In genomic region chr20:62367136-62367482, GRCh38 we compare ENCODE assay signal across 8 cellular contexts. TPM values are rescaled to one million over a fixed set of nuclear protein-coding genes. Genes with fewer than 3 reads are reported as not detected.
A peak's percentile ranks its signal among the peaks of the same experiment; 100 is the strongest.
DNase-seq lines count a peak whose midpoint lies in the region; ATAC-seq, FAIRE-seq and TF ChIP-seq lines count a peak whose summit lies in the region.

Gene LAMA5 (minus strand): TSS chr20:62367312. CDS start chr20:62367245, 67 bp downstream.

- H4K20me1 ChIP-seq in PC-3 (ENCODE audit: low read length) = peaks cover 35% of the 10 kb centered on the region

- TF ChIP-seq CTCF in PC-3 (conservative IDR thresholded peaks at IDR 0.05; ENCODE audit: low read depth, low read length) = no peak
- TF ChIP-seq CTCF in lower leg skin (IDR thresholded peaks at IDR 0.05) = no peak
- no peak for TF ChIP-seq CTCF in thoracic aorta (IDR thresholded peaks at IDR 0.05)

- H3K4me3 ChIP-seq in PC-3 (ENCODE audit: low read length) (peak within 1 kb of the TSS; percentile 80), lower leg skin (ENCODE audit: low read depth, poor library complexity, severe bottlenecking) (peak within 1 kb of the TSS; percentile 63), thoracic aorta (peak within 1 kb of the TSS; percentile 97)

- DNase-seq in 8988T (peak; percentile 97), GM12892 (ENCODE audit: insufficient read length) (peak; percentile 84), PC-3 (peak; percentile 59), dermis microvascular lymphatic vessel endothelial cell (ENCODE audit: low read depth in 2 of 2) (peak in 1 of 2 donors; percentile 46), lower leg skin (ENCODE audit: low spot score in 2 of 2) (no peak), thoracic aorta (ENCODE audit: low spot score) (no peak), middle frontal gyrus (ENCODE audit: extremely low spot score, low spot score) (no peak)

- H3F3A ChIP-seq in PC-3 (ENCODE audit: low read length, unreplicated experiment) = no peaks in the 10 kb centered on the region

- no peak for FAIRE-seq in GM12892 (lab: Jason Lieb, UNC)

- H3K4me1 ChIP-seq in PC-3 (ENCODE audit: insufficient read depth, low read length) (peaks cover 72% of the 10 kb centered on the region), thoracic aorta (ENCODE audit: control insufficient read depth in 1 of 2, low read depth in 2 of 2) (peaks cover 56 to 92% of the 10 kb centered on the region in 2 donors)

- CTCF ChIA-PET in PC-3 (lab: Charles Lee) = interaction anchor here (0.5 to 3.2 kb wide), 2 partner anchors 15 to 65 kb away, joined by 5 to 18 read pairs; no protein-coding TSS in a partner anchor

- peaks cover 48% of the 10 kb centered on the region for H3K79me2 ChIP-seq in PC-3 (ENCODE audit: low read length)

- peak within 1 kb of the TSS; percentile 89 for H3K4me2 ChIP-seq in PC-3 (ENCODE audit: low read length)

- TF ChIP-seq POLR2A in GM12892 (IDR thresholded peaks at IDR 0.05; ENCODE audit: low read depth, low read length) (no peak), lower leg skin (IDR thresholded peaks at IDR 0.05) (no peak)

- no TSS peak for BruUV-seq in PC-3 (replicated peaks; lab: Mats Ljungman, UMichigan)

- H3K36me3 ChIP-seq in PC-3 (ENCODE audit: low read depth, low read length) = peaks cover 12% of the 10 kb centered on the region; the same call in 1 of the 2 replicates
- no peaks in the 10 kb centered on the region for H3K36me3 ChIP-seq in thoracic aorta

- intact Hi-C loops in PC-3 (cut with micrococcal nuclease) = loop anchor here (5.0 kb wide), 1 partner anchor 65 kb away; the partner anchor contains the start of gene ADRM1
- intact Hi-C loops in lower leg skin (cut with DNase I; ENCODE audit: low total_unique reads) = loop anchor here (10.0 kb wide), 1 partner anchor 52 kb away; no protein-coding TSS in a partner anchor

- H2AFZ ChIP-seq in PC-3 (ENCODE audit: low read length) = peak within 1 kb of the TSS; percentile 75

- H3K27me3 ChIP-seq in PC-3 (ENCODE audit: low read length) (no peaks in the 10 kb centered on the region), thoracic aorta (replicated peaks; ENCODE audit: insufficient read depth) (no peaks in the 10 kb centered on the region)

- peak; percentile 14 for ATAC-seq in PC-3
- no peak for ATAC-seq in thoracic aorta (ENCODE audit: insufficient number of reproducible peaks, low FRiP score, low read depth)
- ATAC-seq in GM18909 (IDR thresholded peaks at IDR 0.05; ENCODE audit: poor library complexity, unreplicated experiment) = no peak

- H3K9me3 ChIP-seq in PC-3 (ENCODE audit: low read length) (no peaks in the 10 kb centered on the region), thoracic aorta (no peaks in the 10 kb centered on the region)

- H3K9me2 ChIP-seq in PC-3 (replicated peaks; ENCODE audit: low read length) = no peaks in the 10 kb centered on the region

- POLR2A ChIA-PET in PC-3 (lab: Charles Lee; ENCODE audit: unreplicated experiment) = no interaction called here

- peak within 1 kb of the TSS; percentile 85 for H3K9ac ChIP-seq in PC-3 (ENCODE audit: low read length)

- 0% methylated on average over 10 of the region's 52 CpGs; no CpG with 5 or more reads in 1 of the 2 donors for whole genome bisulfite sequencing in lower leg skin, 2 donors

- peak within 1 kb of the TSS; percentile 81 for H3K27ac ChIP-seq in PC-3 (ENCODE audit: low read length)
- peak within 1 kb of the TSS; percentile 83 to 95 for H3K27ac ChIP-seq in thoracic aorta

RNA-seq across cellular contexts. Expression of gene LAMA5, which starts in this region (rescaled TPM):
- polyA plus RNA-seq in GM12892 (2012; ENCODE audit: missing spikeins) = 1.6 TPM
- total RNA-seq in PC-3 (2014; rRNA removed) = 196 and 308 TPM in 2 replicates
- 18.6 and 23.1 TPM in 2 replicates for total RNA-seq in dermis microvascular lymphatic vessel endothelial cell
- 100 to 1,000 TPM; 164 to 427 (median 196) TPM for total RNA-seq in lower leg skin
- 100 to 1,000 TPM; 289 to 333 TPM for total RNA-seq in thoracic aorta

Comparison
In these comparisons a context has a peak if more than half of its experiments do, and no peak if none do; other contexts are left out.
1. DNase-seq: peak in 8988T (single experiment), GM12892 (single experiment) and PC-3 (single experiment); none in lower leg skin (0 of 2), thoracic aorta (single experiment) and middle frontal gyrus (single experiment).
2. Peak in every context shown above with its lines, with median percentiles within 50 percentile points of each other: H3K4me3 ChIP-seq.